In genomic region chr4:26590639-26591038, GRCh38 we compare ENCODE assay signal across 19 cellular contexts. TPM values are rescaled to one million over a fixed set of nuclear protein-coding genes. Genes with fewer than 3 reads are reported as not detected.
A peak's percentile ranks its signal among the peaks of the same experiment; 100 is the strongest.
DNase-seq lines count a peak whose midpoint lies in the region; ATAC-seq, FAIRE-seq and TF ChIP-seq lines count a peak whose summit lies in the region.
"Had no signal": no experiment of that assay in that cellular context is flagged by ENCODE, and none has a peak within 500 bp of the region (broad histone marks: within the 10 kb centered on the region; RNA-seq: fewer than 3 reads in every experiment).

No MANE protein-coding gene starts in this region.

- H3K27ac ChIP-seq in GM12878 (ENCODE audit: control insufficient read depth, insufficient read depth) = no peak overlapping the region
- H3K27ac ChIP-seq: KMS-11, SJSA1, uterus had no signal

- no peak overlapping the region for H3K9ac ChIP-seq in GM12878 (ENCODE audit: control insufficient read depth, insufficient read depth, low read length)
- H3K9ac ChIP-seq: KMS-11 had no signal

- POLR2A ChIA-PET in GM12878 (lab: Charles Lee) = interaction anchor here (0.6 kb wide), 1 partner anchor 316 kb away, joined by 3 read pairs; no protein-coding TSS in a partner anchor

- H3K4me3 ChIP-seq in GM12878 (no peak overlapping the region), kidney epithelial cell (ENCODE audit: low read depth, low read length) (no peak overlapping the region)
- H3K4me3 ChIP-seq: SJSA1, uterus had no signal

- TF ChIP-seq RAD21 in GM12878 (IDR thresholded peaks at IDR 0.05; ENCODE audit: insufficient read depth, low read depth, low read length) = no peak

- TF ChIP-seq POLR2A in GM12878 (IDR thresholded peaks at IDR 0.05; ENCODE audit: low read depth, low read length) = no peak

- RAD21 ChIA-PET in GM12878 (lab: Charles Lee; ENCODE audit: unreplicated experiment) = no interaction called here

- in situ Hi-C loops in ACHN (cut with HindIII; ENCODE audit: low pct_ligation_motif_present, low pct_unique_long_range_greater_than_20kb, low sequenced_read_pairs) = no loop called here
- in situ Hi-C loops in GM12878 (cut with MboI) = no loop called here

- H4K20me1 ChIP-seq in GM12878 (ENCODE audit: control insufficient read depth, insufficient read depth) = no peaks in the 10 kb centered on the region

- H3K4me1 ChIP-seq in GM12878 (ENCODE audit: control insufficient read depth, insufficient read depth, low read length) = no peaks in the 10 kb centered on the region
- H3K4me1 ChIP-seq: SJSA1 had no signal

- SMC1A ChIA-PET in GM12878 (lab: Charles Lee; ENCODE audit: uncharacterized antibody, unreplicated experiment) = no interaction called here

- no peaks in the 10 kb centered on the region for H3K79me2 ChIP-seq in GM12878 (ENCODE audit: control insufficient read depth, insufficient read depth, low read length)

- no peak for TF ChIP-seq EP300 in GM12878 (IDR thresholded peaks at IDR 0.05; ENCODE audit: borderline replicate concordance in 1 of 2, control insufficient read depth in 1 of 2, low read depth in 2 of 2, low read length in 2 of 2)

- peak; percentile 61 for FAIRE-seq in GM12878 (lab: Jason Lieb, UNC)
- FAIRE-seq: colon had no signal

- no peak overlapping the region for H2AFZ ChIP-seq in GM12878 (ENCODE audit: control insufficient read depth, low read depth, low read length)

- no peaks in the 10 kb centered on the region for H3K9me3 ChIP-seq in GM12878 (replicated peaks; ENCODE audit: control insufficient read depth, insufficient read depth, low read length)
- H3K9me3 ChIP-seq: SJSA1, uterus had no signal

- intact Hi-C loops in GM12878 (cut with micrococcal nuclease; ENCODE audit: unreplicated experiment) = no loop called here

- BruUV-seq in GM12878 (replicated peaks; lab: Mats Ljungman, UMichigan) = no TSS peak

- 35% methylated on average over 2 of the region's 2 CpGs for WGBS in GM12878 (ENCODE audit: insufficient coverage, insufficient replicate concordance, low lambda C conversion rate, missing lambda C conversion rate)

- no peak overlapping the region for H3K4me2 ChIP-seq in GM12878 (ENCODE audit: control insufficient read depth, insufficient read depth)
- H3K4me2 ChIP-seq: KMS-11 had no signal

- CTCF ChIA-PET in GM12878 (lab: Yijun Ruan, JAX) = interaction anchor here (0.6 to 1.2 kb wide), 2 partner anchors 12 to 22 kb away, joined by 4 to 6 read pairs; no protein-coding TSS in a partner anchor

- TF ChIP-seq CTCF in GM12878 (IDR thresholded peaks at IDR 0.05 in 2 of 3, conservative IDR thresholded peaks at IDR 0.05 in 1 of 3; ENCODE audit: control insufficient read depth in 2 of 3, extremely low read depth in 1 of 3, insufficient read depth in 1 of 3, low read depth in 3 of 3, low read length in 3 of 3) = no peak
- TF ChIP-seq CTCF in kidney epithelial cell (IDR thresholded peaks at IDR 0.05; ENCODE audit: insufficient read depth, low read length, poor library complexity, severe bottlenecking) = no peak

- no peaks in the 10 kb centered on the region for H3K27me3 ChIP-seq in GM12878 (replicated peaks in 1 of 2; ENCODE audit: control insufficient read depth in 2 of 2, insufficient read depth in 2 of 2, low read length in 1 of 2)
- no peaks in the 10 kb centered on the region for H3K27me3 ChIP-seq in kidney epithelial cell (ENCODE audit: control insufficient read depth, insufficient read depth, low read length)
- H3K27me3 ChIP-seq: SJSA1, uterus had no signal

- H3K36me3 ChIP-seq in GM12878 (ENCODE audit: control insufficient read depth in 2 of 2, insufficient read depth in 2 of 2, low read length in 1 of 2) (no peaks in the 10 kb centered on the region), kidney epithelial cell (ENCODE audit: control insufficient read depth, insufficient read depth, low read length) (no peaks in the 10 kb centered on the region)
- H3K36me3 ChIP-seq: SJSA1, uterus had no signal

- DNase-seq in ACHN (peak; percentile 87), HT1080 (ENCODE audit: low read depth) (peak; percentile 62), GM12878 (ENCODE audit: low read depth, low spot score) (no peak), kidney epithelial cell (ENCODE audit: low read depth) (peak; percentile 95), SKM-1 treated with dmso at 0.1 percent for 144 hours (lab: John Stamatoyannopoulos, UW; ENCODE audit: unreplicated experiment) (no peak), SIG-M5 (lab: John Stamatoyannopoulos, UW) (no peak), NOMO-1 (lab: John Stamatoyannopoulos, UW; ENCODE audit: unreplicated experiment in 2 of 2) (no peak)
- DNase-seq: activated CD4-positive, alpha-beta memory T cell treated with anti-CD3 and anti-CD28 coated beads for 36 hours; activated naive CD4-positive, alpha-beta T cell treated with Interleukin-2 at 50 U/mL for 16 hours; activated T-cell treated with anti-CD3 and anti-CD28 coated beads for 4 hours; C1 segment of cervical spinal cord; NCI-H1092; NCI-H2171; uterus had no signal

- ATAC-seq in GM12878 = no peak
- no peak for ATAC-seq in HG03025 (IDR thresholded peaks at IDR 0.05; ENCODE audit: low FRiP score, unreplicated experiment)
- ATAC-seq: left lobe of liver had no signal

TF ChIP-seq in GM12878, 131 proteins besides CTCF, POLR2A, EP300 and RAD21 (continues in another document):
- TF ChIP-seq FOXK2 (IDR thresholded peaks at IDR 0.05) (no peak), SREBF2 (IDR thresholded peaks at IDR 0.05; ENCODE audit: low read length) (no peak), EED (IDR thresholded peaks at IDR 0.05; ENCODE audit: low read depth) (no peak), IKZF1 (conservative IDR thresholded peaks at IDR 0.05) (no peak), BCL3 (IDR thresholded peaks at IDR 0.05; ENCODE audit: borderline replicate concordance, insufficient read depth, low read depth, low read length, poor library complexity, severe bottlenecking) (no peak), SP1 (IDR thresholded peaks at IDR 0.05; ENCODE audit: low read depth, low read length) (no peak), ZBTB33 (IDR thresholded peaks at IDR 0.05) (no peak), DPF2 (IDR thresholded peaks at IDR 0.05) (no peak)
- TF ChIP-seq, protein P1, sequence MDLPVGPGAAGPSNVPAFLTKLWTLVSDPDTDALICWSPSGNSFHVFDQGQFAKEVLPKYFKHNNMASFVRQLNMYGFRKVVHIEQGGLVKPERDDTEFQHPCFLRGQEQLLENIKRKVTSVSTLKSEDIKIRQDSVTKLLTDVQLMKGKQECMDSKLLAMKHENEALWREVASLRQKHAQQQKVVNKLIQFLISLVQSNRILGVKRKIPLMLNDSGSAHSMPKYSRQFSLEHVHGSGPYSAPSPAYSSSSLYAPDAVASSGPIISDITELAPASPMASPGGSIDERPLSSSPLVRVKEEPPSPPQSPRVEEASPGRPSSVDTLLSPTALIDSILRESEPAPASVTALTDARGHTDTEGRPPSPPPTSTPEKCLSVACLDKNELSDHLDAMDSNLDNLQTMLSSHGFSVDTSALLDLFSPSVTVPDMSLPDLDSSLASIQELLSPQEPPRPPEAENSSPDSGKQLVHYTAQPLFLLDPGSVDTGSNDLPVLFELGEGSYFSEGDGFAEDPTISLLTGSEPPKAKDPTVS (IDR thresholded peaks at IDR 0.05; ENCODE audit: low read depth, low read length) = no peak

RNA-seq across cellular contexts. Expression of gene TBC1D19, which starts 6.8 kb away (rescaled TPM):
- total RNA-seq in HT1080 (2014; rRNA removed; shearing (Covaris generic)) = 3.1 and 4.5 TPM in 2 replicates
- 4.5 and 5.8 TPM in 2 replicates for polyA plus RNA-seq in HT1080 (2015; cell fraction: cytosol; rRNA removed)
- 8.2 and 15.3 TPM in 2 replicates for polyA plus RNA-seq in HT1080 (2015; cell fraction: nucleus; rRNA removed)
- 28.1 and 31.2 TPM in 2 replicates for total RNA-seq in GM12878 (2013; cell fraction: nucleolus; rRNA removed)
- total RNA-seq in GM12878 (2014; rRNA removed) (2.0 and 3.2 TPM in 2 replicates), GM12878 (2014; rRNA removed; fragmentation: Illumina TruSeq; extraction: Trizol) (2.7 and 2.9 TPM in 2 replicates), GM12878 (2021) (1.6 and 2.1 TPM in 2 replicates), kidney epithelial cell (15.3 and 17.2 TPM in 2 replicates)
- 0.91 TPM for polyA plus RNA-seq in GM12878 (2011; ENCODE audit: low read depth)
- polyA plus RNA-seq in GM12878 (2011; rRNA removed) (3.9 and 5.0 TPM in 2 replicates), GM12878 (2014; fragmentation: Illumina TruSeq; extraction: Trizol) (1.8 and 1.9 TPM in 2 replicates), GM12878 (2014; fragmentation: Nextera tagmentation; extraction: Ambion mirVana) (under 1 TPM; 0.29 to 0.53 TPM), GM12878 (2014; rRNA removed) (1.1 and 1.9 TPM in 2 replicates), GM12878 (2016; fragmentation: Nextera tagmentation; extraction: Ambion mirVana) (1 to 10 TPM; 2.5 TPM)
- polyA plus RNA-seq in GM12878 (2011; cell fraction: cytosol; rRNA removed) = 1.1 and 1.3 TPM in 2 replicates
- polyA plus RNA-seq in GM12878 (2011; cell fraction: nucleus; rRNA removed) = 3.2 and 3.6 TPM in 2 replicates
- 0.68 and 1.7 TPM in 2 replicates for polyA plus RNA-seq in GM12878 (2012)
- polyA minus RNA-seq in GM12878 (2011; rRNA and poly(A)+ RNA removed) = 4.3 and 5.8 TPM in 2 replicates
- 0.83 TPM in 1 of 2 replicates, not detected in the other for polyA minus RNA-seq in GM12878 (2011; cell fraction: cytosol; rRNA and poly(A)+ RNA removed)
- polyA minus RNA-seq in GM12878 (2011; cell fraction: nucleus; rRNA and poly(A)+ RNA removed) = 6.8 and 9.9 TPM in 2 replicates

Comparison
In these comparisons a context has a peak if more than half of its experiments do, and no peak if none do; other contexts are left out.
1. DNase-seq: peak in ACHN (single experiment), HT1080 (single experiment) and kidney epithelial cell (single experiment); none in GM12878 (single experiment), SKM-1 treated with dmso at 0.1 percent for 144 hours (single experiment), SIG-M5 (single experiment) and NOMO-1 (0 of 2).